ENCODE assay signal across 19 cellular contexts in the genomic region with DNA sequence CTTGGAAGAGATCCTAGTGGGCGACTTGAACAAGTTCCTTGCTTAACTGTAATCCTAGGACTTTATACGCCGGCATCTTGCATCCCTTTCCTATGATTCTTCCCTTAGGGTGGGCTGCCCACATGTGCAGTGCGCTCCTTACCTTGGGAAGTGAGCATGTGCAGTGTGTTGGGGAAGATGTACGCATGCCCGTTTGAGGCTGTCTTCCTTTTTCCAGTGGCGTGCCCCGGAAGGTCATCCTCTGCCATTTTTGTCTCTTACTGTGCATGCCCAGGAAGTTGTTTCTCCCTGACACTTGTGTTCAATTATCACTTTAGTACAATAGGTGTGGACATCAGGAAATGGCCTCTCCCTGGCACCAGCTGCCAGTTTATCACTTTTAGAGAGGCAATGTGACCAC.
DNase-seq lines count a peak whose midpoint lies in the region; ATAC-seq and TF ChIP-seq lines count a peak whose summit lies in the region.
"Had no signal": no experiment of that assay in that cellular context is flagged by ENCODE, and none has a peak within 500 bp of the region (broad histone marks: within the 10 kb centered on the region; RNA-seq: fewer than 3 reads in every experiment).

No MANE protein-coding gene starts in this region.

- H3K27ac Mint-ChIP-seq in activated CD4-positive, alpha-beta T cell treated with anti-CD3 and anti-CD28 coated beads, Interleukin-2, amount 10 ng/mL, durations not matched to agents 24 days and 14 days, result no peak overlapping the region
- no peak overlapping the region for H3K27ac Mint-ChIP-seq in osteocyte (ENCODE audit: unreplicated experiment)
- H3K27ac Mint-ChIP-seq: B cell; CD4-positive, CD25-positive, alpha-beta regulatory T cell; CD8-positive, alpha-beta T cell had no signal

- intact Hi-C loops in activated CD4-positive, alpha-beta T cell treated with anti-CD3 and anti-CD28 coated beads, Interleukin-2, amount 10 ng/mL, durations not matched to agents 24 days and 14 days (cut with micrococcal nuclease), result no loop called here
- intact Hi-C loops in left ventricle myocardium superior (cut with micrococcal nuclease), result no loop called here

- DNase-seq in NCI-H510A treated with DMSO at 0.1 percent for 48 hours (lab: John Stamatoyannopoulos, UW) (peak; percentile 57), NCI-H510A (lab: John Stamatoyannopoulos, UW) (no peak), osteocyte (ENCODE audit: extremely low spot score, unreplicated experiment) (peak; percentile 36), NCI-H128 (lab: John Stamatoyannopoulos, UW; ENCODE audit: unreplicated experiment) (no peak), left ventricle myocardium superior (no peak), globus pallidus (ENCODE audit: low spot score) (no peak)
- peak; percentile 46 for DNase-seq in activated CD4-positive, alpha-beta T cell treated with anti-CD3 and anti-CD28 coated beads, Interleukin-2, amount 10 ng/mL, durations not matched to agents 24 days and 14 days
- DNase-seq in activated CD4-positive, alpha-beta T cell treated with anti-CD3 and anti-CD28 coated beads, Interleukin-2, amount 50 U/mL, for 48 hours, result no peak
- DNase-seq: CD4-positive, CD25-positive, alpha-beta regulatory T cell; CD8-positive, alpha-beta T cell; DMS 273 treated with DMSO at 0.1 percent for 48 hours; DMS79; EL; GDM1; GM23248; H7; HCEC 1CT had no signal

- peaks cover 4% of the 10 kb centered on the region for H3K27me3 Mint-ChIP-seq in activated CD4-positive, alpha-beta T cell treated with anti-CD3 and anti-CD28 coated beads, Interleukin-2, amount 10 ng/mL, durations not matched to agents 24 days and 14 days
- no peaks in the 10 kb centered on the region for H3K27me3 Mint-ChIP-seq in osteocyte (ENCODE audit: unreplicated experiment)
- H3K27me3 Mint-ChIP-seq: B cell had no signal

- TF ChIP-seq CTCF in osteocyte (IDR thresholded peaks at IDR 0.05), result no peak

- H3K4me1 Mint-ChIP-seq in activated CD4-positive, alpha-beta T cell treated with anti-CD3 and anti-CD28 coated beads, Interleukin-2, amount 10 ng/mL, durations not matched to agents 24 days and 14 days, result no peaks in the 10 kb centered on the region
- no peaks in the 10 kb centered on the region for H3K4me1 Mint-ChIP-seq in osteocyte (ENCODE audit: unreplicated experiment)

- H3K9me3 Mint-ChIP-seq in activated CD4-positive, alpha-beta T cell treated with anti-CD3 and anti-CD28 coated beads, Interleukin-2, amount 10 ng/mL, durations not matched to agents 24 days and 14 days, result no peaks in the 10 kb centered on the region
- H3K9me3 Mint-ChIP-seq in osteocyte (ENCODE audit: unreplicated experiment), result no peaks in the 10 kb centered on the region
- H3K9me3 Mint-ChIP-seq: CD8-positive, alpha-beta T cell had no signal

- no peaks in the 10 kb centered on the region for H3K36me3 Mint-ChIP-seq in activated CD4-positive, alpha-beta T cell treated with anti-CD3 and anti-CD28 coated beads, Interleukin-2, amount 10 ng/mL, durations not matched to agents 24 days and 14 days (ENCODE audit: low read depth)
- H3K36me3 Mint-ChIP-seq in osteocyte (ENCODE audit: unreplicated experiment), result no peaks in the 10 kb centered on the region
- H3K36me3 Mint-ChIP-seq: CD4-positive, CD25-positive, alpha-beta regulatory T cell; CD8-positive, alpha-beta T cell had no signal

- no peak overlapping the region for H3K4me3 Mint-ChIP-seq in activated CD4-positive, alpha-beta T cell treated with anti-CD3 and anti-CD28 coated beads, Interleukin-2, amount 10 ng/mL, durations not matched to agents 24 days and 14 days
- H3K4me3 Mint-ChIP-seq in osteocyte (ENCODE audit: unreplicated experiment), result no peak overlapping the region
- H3K4me3 Mint-ChIP-seq: B cell; CD4-positive, CD25-positive, alpha-beta regulatory T cell; CD8-positive, alpha-beta T cell had no signal

- no peak for ATAC-seq in left ventricle myocardium superior
- ATAC-seq: CD8-positive, alpha-beta T cell; GM12878 had no signal

Comparison
In these comparisons a context has a peak if more than half of its experiments do, and no peak if none do; other contexts are left out.
1. DNase-seq: peak in NCI-H510A treated with DMSO at 0.1 percent for 48 hours (single experiment), activated CD4-positive, alpha-beta T cell treated with anti-CD3 and anti-CD28 coated beads, Interleukin-2, amount 10 ng/mL, durations not matched to agents 24 days and 14 days (single experiment) and osteocyte (single experiment); none in NCI-H510A (single experiment), activated CD4-positive, alpha-beta T cell treated with anti-CD3 and anti-CD28 coated beads, Interleukin-2, amount 50 U/mL, for 48 hours (0 of 2), NCI-H128 (single experiment), left ventricle myocardium superior (single experiment) and globus pallidus (single experiment).